17 cellular contexts compared by ENCODE assay signal in the genomic region with DNA sequence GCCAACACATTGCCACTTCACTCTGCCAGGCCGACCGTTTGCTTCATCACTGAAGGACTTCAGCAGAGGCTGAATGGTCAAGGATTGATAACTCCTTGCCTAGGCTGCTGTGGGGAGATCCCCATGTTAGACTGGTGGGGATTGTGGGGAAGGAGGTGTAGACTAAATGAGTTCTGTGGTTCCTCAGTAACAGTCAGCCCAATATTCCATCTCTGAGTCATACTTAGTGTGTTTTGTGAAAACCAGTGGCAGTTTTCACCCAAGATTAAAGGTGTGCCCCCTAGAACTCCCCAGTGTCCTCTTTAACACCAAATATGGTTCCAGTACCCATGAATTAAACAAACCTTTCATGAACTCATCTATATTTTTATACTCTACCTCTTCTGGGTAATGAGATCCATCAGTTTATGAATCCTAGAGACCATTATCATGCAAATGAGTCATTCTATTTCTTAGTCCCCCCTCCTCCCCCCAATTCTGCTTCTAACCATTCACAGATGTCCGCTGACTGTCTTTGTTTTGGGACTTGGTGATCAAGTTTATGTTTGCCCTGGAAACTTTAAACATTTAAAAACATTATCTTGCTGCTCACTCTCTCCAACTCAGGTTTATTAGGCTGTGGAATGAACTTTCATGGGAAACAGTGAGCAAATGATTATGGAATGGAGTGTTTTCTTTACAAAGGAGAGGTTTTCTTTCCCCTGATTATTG.
A peak's percentile ranks its signal among the peaks of the same experiment; 100 is the strongest.
DNase-seq lines count a peak whose midpoint lies in the region; ATAC-seq, FAIRE-seq and TF ChIP-seq lines count a peak whose summit lies in the region.
"Had no signal": no experiment of that assay in that cellular context is flagged by ENCODE, and none has a peak within 500 bp of the region (broad histone marks: within the 10 kb centered on the region; RNA-seq: fewer than 3 reads in every experiment).

No MANE protein-coding gene starts in this region.

- no peak overlapping the region for H4K8ac ChIP-seq in H1 (ENCODE audit: extremely low read depth, insufficient read depth, low read length)

- H3K9ac ChIP-seq in SK-N-SH = no peak overlapping the region
- H3K9ac ChIP-seq in H1 (replicated peaks in 1 of 4; ENCODE audit: extremely low read depth in 1 of 4, low read depth in 3 of 4, low read length in 3 of 4) = no peak overlapping the region
- no peak overlapping the region for H3K9ac ChIP-seq in kidney (ENCODE audit: low read length in 2 of 2)

- H2AK5ac ChIP-seq in H1 (ENCODE audit: low read depth, low read length) = no peak overlapping the region

- no peak overlapping the region for H3K14ac ChIP-seq in H1 (ENCODE audit: insufficient read length)

- H3K4ac ChIP-seq in H1 (replicated peaks; ENCODE audit: insufficient read length, low read depth, low read length) = no peak overlapping the region

- H2BK20ac ChIP-seq in H1 (ENCODE audit: low read length) = no peak overlapping the region

- no peak overlapping the region for H4K5ac ChIP-seq in H1 (ENCODE audit: insufficient read length, low read depth, low read length)

- H3K79me1 ChIP-seq in H1 (ENCODE audit: low read depth, low read length) = no peaks in the 10 kb centered on the region

- no peak overlapping the region; the same call in 1 of the 2 replicates for H2BK5ac ChIP-seq in H1 (ENCODE audit: low read depth, low read length)

- in situ Hi-C loops in gastrocnemius medialis (cut with MboI; ENCODE audit: low sequenced_read_pairs in 4 of 4) = no loop called here

- H2BK15ac ChIP-seq in H1 (ENCODE audit: low read length) = no peak overlapping the region

- H3K18ac ChIP-seq in H1 (ENCODE audit: extremely low read depth, low read length) = no peak overlapping the region

- FAIRE-seq in H1 (lab: Jason Lieb, UNC) (no peak), kidney (lab: Jason Lieb, UNC) (no peak)

- no peaks in the 10 kb centered on the region for H3K36me3 ChIP-seq in SK-N-SH (replicated peaks in 1 of 2; ENCODE audit: control insufficient read depth in 1 of 2, insufficient read depth in 2 of 2, low read length in 1 of 2)
- no peaks in the 10 kb centered on the region for H3K36me3 ChIP-seq in H1 (ENCODE audit: control insufficient read depth in 2 of 4, insufficient read depth in 4 of 4, low read length in 3 of 4)
- H3K36me3 ChIP-seq in gastrocnemius medialis = no peaks in the 10 kb centered on the region
- no peaks in the 10 kb centered on the region for H3K36me3 ChIP-seq in kidney (ENCODE audit: control insufficient read depth in 1 of 2, insufficient read depth in 2 of 2, low read length in 2 of 2)
- H3K36me3 ChIP-seq: tibial nerve had no signal

- no peaks in the 10 kb centered on the region for H3F3A ChIP-seq in SK-N-SH (replicated peaks; ENCODE audit: insufficient read depth)

- H3K4me1 ChIP-seq in SK-N-SH (ENCODE audit: control insufficient read depth in 1 of 2, insufficient read depth in 2 of 2, low read depth in 1 of 2, low read length in 1 of 2) = no peaks in the 10 kb centered on the region
- H3K4me1 ChIP-seq in H1 (replicated peaks in 1 of 4; ENCODE audit: control insufficient read depth in 3 of 4, insufficient read depth in 4 of 4, low read length in 3 of 4) = 0 out of 7 replicates have a peak, but pooled peaks cover 0 to 2% (median 0%) of the 10 kb centered on the region in 4 experiments
- H3K4me1 ChIP-seq in gastrocnemius medialis = no peaks in the 10 kb centered on the region
- H3K4me1 ChIP-seq in kidney (ENCODE audit: control insufficient read depth in 1 of 2, insufficient read depth in 1 of 2, low read depth in 1 of 2, low read length in 2 of 2) = no peaks in the 10 kb centered on the region

- TF ChIP-seq RAD21 in SK-N-SH (IDR thresholded peaks at IDR 0.05; ENCODE audit: low read length) = no peak
- TF ChIP-seq RAD21 in H1 (IDR thresholded peaks at IDR 0.05 in 1 of 2, conservative IDR thresholded peaks at IDR 0.05 in 1 of 2; ENCODE audit: low read depth in 2 of 2, low read length in 2 of 2) = no peak

- 0 out of 2 replicates have a peak overlapping the region, but pooled peaks have one; percentile 39 for H2BK12ac ChIP-seq in H1 (ENCODE audit: low read depth, low read length)

- no peak overlapping the region for H3K56ac ChIP-seq in H1 (replicated peaks; ENCODE audit: insufficient read length, low read depth, low read length)

- WGBS in SK-N-SH (ENCODE audit: low lambda C conversion rate) = 7% methylated on average over 3 of the region's 3 CpGs
- WGBS in H1 (ENCODE audit: extremely low coverage in 1 of 2, insufficient coverage in 1 of 2, insufficient read length in 1 of 2, insufficient replicate concordance in 2 of 2, low coverage in 1 of 2, low lambda C conversion rate in 2 of 2, missing lambda C conversion rate in 1 of 2), 2 experiments = 97% methylated on average over 3 of the region's 3 CpGs; no CpG with 5 or more reads in 1 of the 2 experiments

- no peak; the same call in 2 of the 3 replicates for ATAC-seq in SK-N-SH treated with all-trans-retinoic acid at 6 μM for 48 hours
- ATAC-seq in HG02610 (IDR thresholded peaks at IDR 0.05; ENCODE audit: unreplicated experiment) = peak; percentile 72
- ATAC-seq in stimulated activated naive CD8-positive, alpha-beta T cell treated with anti-CD3 and anti-CD28 coated beads, Interleukin-15, Interleukin-2, amounts not matched to agents 100 U/mL and 50 U/mL, for 24 hours = peak; percentile 66
- ATAC-seq in gastrocnemius medialis = no peak
- ATAC-seq: left ventricle myocardium superior had no signal

- no peak overlapping the region for H3K4me3 ChIP-seq in SK-N-SH (ENCODE audit: low read depth in 2 of 2, low read length in 1 of 2)
- H3K4me3 ChIP-seq in H1 (ENCODE audit: extremely low read depth in 1 of 4, insufficient read depth in 2 of 4, low read depth in 3 of 4, low read length in 4 of 4) = no peak overlapping the region
- no peak overlapping the region for H3K4me3 ChIP-seq in gastrocnemius medialis
- H3K4me3 ChIP-seq in kidney (ENCODE audit: low read length in 2 of 2) = no peak overlapping the region
- H3K4me3 ChIP-seq: tibial nerve had no signal

- intact Hi-C loops in gastrocnemius medialis (cut with DNase I; ENCODE audit: low total_unique reads) = no loop called here
- intact Hi-C loops in kidney (cut with DNase I) = no loop called here

- TF ChIP-seq POLR2A in H1 (IDR thresholded peaks at IDR 0.05; ENCODE audit: control extremely low read depth in 1 of 2, low read depth in 2 of 2, low read length in 2 of 2) = no peak
- no peak for TF ChIP-seq POLR2A in gastrocnemius medialis (IDR thresholded peaks at IDR 0.05)

- no peaks in the 10 kb centered on the region for H3K79me2 ChIP-seq in SK-N-SH (ENCODE audit: insufficient read depth)
- H3K79me2 ChIP-seq in H1 (ENCODE audit: control insufficient read depth in 1 of 2, insufficient read depth in 2 of 2, low read length in 2 of 2) = no peaks in the 10 kb centered on the region

- DNase-seq in SK-N-SH (no peak), H1 (ENCODE audit: low read depth in 1 of 2, low spot score in 2 of 2) (no peak), CD1c-positive myeloid dendritic cell (ENCODE audit: extremely low spot score) (no peak), gastrocnemius medialis (no peak), kidney (no peak)
- no peak for DNase-seq in stimulated activated naive CD8-positive, alpha-beta T cell treated with anti-CD3 and anti-CD28 coated beads, Interleukin-15, Interleukin-2, amounts not matched to agents 100 U/mL and 50 U/mL, for 24 hours
- DNase-seq: GDM1, left ventricle myocardium superior, naive B cell, NCI-H2029 treated with DMSO at 0.1 percent for 48 hours, NCI-H774, T-helper 2 cell had no signal

- H3K27me3 ChIP-seq in SK-N-SH (ENCODE audit: insufficient read depth) (no peaks in the 10 kb centered on the region), H1 (replicated peaks in 1 of 4; ENCODE audit: control insufficient read depth in 3 of 4, extremely low read depth in 1 of 4, insufficient read depth in 3 of 4, low read length in 3 of 4) (no peaks in the 10 kb centered on the region), gastrocnemius medialis (no peaks in the 10 kb centered on the region)
- H3K27me3 ChIP-seq: tibial nerve had no signal

- no peak overlapping the region for H4K91ac ChIP-seq in H1 (replicated peaks; ENCODE audit: insufficient read length, low read length)

- no peaks in the 10 kb centered on the region for H4K20me1 ChIP-seq in SK-N-SH (ENCODE audit: insufficient read depth)
- no peaks in the 10 kb centered on the region for H4K20me1 ChIP-seq in H1 (replicated peaks in 1 of 2; ENCODE audit: control insufficient read depth in 1 of 2, insufficient read depth in 2 of 2, low read length in 2 of 2)

- no peaks in the 10 kb centered on the region for H3K9me2 ChIP-seq in SK-N-SH

- TF ChIP-seq CTCF in SK-N-SH (IDR thresholded peaks at IDR 0.05) (no peak), H1 (IDR thresholded peaks at IDR 0.05; ENCODE audit: control extremely low read depth in 1 of 3, insufficient read depth in 1 of 3, low read depth in 1 of 3, low read length in 3 of 3) (no peak), gastrocnemius medialis (IDR thresholded peaks at IDR 0.05 in 4 of 5, conservative IDR thresholded peaks at IDR 0.05 in 1 of 5) (no peak), kidney (IDR thresholded peaks at IDR 0.05; ENCODE audit: borderline replicate concordance, extremely low read depth, insufficient read depth) (no peak)

- CTCF ChIA-PET in SK-N-SH (lab: Yijun Ruan, JAX) (no interaction called here), H1 (lab: Charles Lee; ENCODE audit: partially characterized antibody) (no interaction called here)

- no peaks in the 10 kb centered on the region for H3K9me3 ChIP-seq in SK-N-SH
- no peaks in the 10 kb centered on the region for H3K9me3 ChIP-seq in H1 (ENCODE audit: insufficient read depth in 2 of 2, low read depth in 1 of 2, low read length in 1 of 2)
- no peaks in the 10 kb centered on the region for H3K9me3 ChIP-seq in gastrocnemius medialis
- H3K9me3 ChIP-seq in kidney (ENCODE audit: control insufficient read depth in 1 of 2, low read length in 2 of 2) = no peaks in the 10 kb centered on the region
- H3K9me3 ChIP-seq: tibial nerve had no signal

- H2BK120ac ChIP-seq in H1 (replicated peaks; ENCODE audit: low read depth, low read length) = no peak overlapping the region

- no peak overlapping the region for H3K4me2 ChIP-seq in SK-N-SH
- no peak overlapping the region for H3K4me2 ChIP-seq in H1 (ENCODE audit: insufficient read depth in 1 of 2, low read depth in 2 of 2, low read length in 2 of 2)

- TF ChIP-seq EP300 in SK-N-SH (IDR thresholded peaks at IDR 0.05; ENCODE audit: borderline replicate concordance in 1 of 2, low read depth in 1 of 2, low read length in 1 of 2) = no peak
- TF ChIP-seq EP300 in H1 (IDR thresholded peaks at IDR 0.05; ENCODE audit: borderline replicate concordance in 1 of 2, low read depth in 2 of 2, low read length in 2 of 2) = no peak

- POLR2A ChIA-PET in SK-N-SH (lab: Yijun Ruan, JAX) (no interaction called here), H1 (lab: Charles Lee; ENCODE audit: partially characterized antibody) (no interaction called here)

- H3K27ac ChIP-seq in SK-N-SH (ENCODE audit: low read depth in 2 of 2, low read length in 1 of 2) (peak overlapping the region in 1 of 2 experiments; percentile 36; a peak in 1 of 4 replicates), H1 (ENCODE audit: low read depth, low read length) (no peak overlapping the region), gastrocnemius medialis (no peak overlapping the region), kidney (ENCODE audit: low read depth in 2 of 2, low read length in 2 of 2) (no peak overlapping the region)
- H3K27ac ChIP-seq: 22Rv1, epithelial cell of prostate, tibial nerve had no signal

- no peaks in the 10 kb centered on the region for H3K23me2 ChIP-seq in H1 (ENCODE audit: low read depth, low read length)

- no peak overlapping the region for H3K23ac ChIP-seq in H1 (ENCODE audit: insufficient read length)

- H2AFZ ChIP-seq in SK-N-SH (ENCODE audit: low read depth) (no peak overlapping the region), H1 (ENCODE audit: low read length) (no peak overlapping the region)

Comparison
In these comparisons a context has a peak if more than half of its experiments do, and no peak if none do; other contexts are left out.
1. ATAC-seq: peak in HG02610 (single experiment) and stimulated activated naive CD8-positive, alpha-beta T cell treated with anti-CD3 and anti-CD28 coated beads, Interleukin-15, Interleukin-2, amounts not matched to agents 100 U/mL and 50 U/mL, for 24 hours (single experiment); none in SK-N-SH treated with all-trans-retinoic acid at 6 μM for 48 hours (single experiment) and gastrocnemius medialis (0 of 2).